Comparison of ENCODE assay signal across 8 cellular contexts in genomic region chr5:149345147-149345891, GRCh38. TPM values are rescaled to one million over a fixed set of nuclear protein-coding genes. Genes with fewer than 3 reads are reported as not detected.
DNase-seq lines count a peak whose midpoint lies in the region; ATAC-seq and TF ChIP-seq lines count a peak whose summit lies in the region.

Gene GRPEL2, plus strand, starts transcription at chr5:149345499. Its CDS starts 41 bp downstream, at chr5:149345540.

- H3K4me3 ChIP-seq in DND-41 (ENCODE audit: low read depth in 1 of 2, low read length in 2 of 2) (peak within 1 kb of the TSS; percentile 31 to 69; a peak in 3 of 4 replicates), Karpas-422 (ENCODE audit: low read length) (peak within 1 kb of the TSS; percentile 87), fibroblast of mammary gland (ENCODE audit: control insufficient read depth, low read depth, low read length) (peak within 1 kb of the TSS; percentile 88)

- no peaks in the 10 kb centered on the region for H3K9me3 ChIP-seq in DND-41 (ENCODE audit: insufficient read depth, low read length, severe bottlenecking)
- H3K9me3 ChIP-seq in Karpas-422 (ENCODE audit: low read length), result no peaks in the 10 kb centered on the region

- H3K27ac ChIP-seq in DND-41 (ENCODE audit: low read length), result peak within 1 kb of the TSS; percentile 50; the same call in 1 of the 2 replicates
- peak within 1 kb of the TSS; percentile 81 for H3K27ac ChIP-seq in Karpas-422 (ENCODE audit: low read length)

- H4K20me1 ChIP-seq in DND-41 (ENCODE audit: insufficient read depth, low read length) (no peaks in the 10 kb centered on the region), Karpas-422 (ENCODE audit: insufficient read depth, low read depth, low read length) (0 out of 2 replicates have a peak, but pooled peaks cover 7% of the 10 kb centered on the region)

- peak within 1 kb of the TSS; percentile 92 to 94 for H3K27ac Mint-ChIP-seq in natural killer cell

- H3K4me1 Mint-ChIP-seq in natural killer cell, result peaks cover 51 to 52% of the 10 kb centered on the region in 2 donors

- peak; percentile 84 for ATAC-seq in DND-41 (ENCODE audit: insufficient read depth, low read depth)
- peak; percentile 97 for ATAC-seq in GM21825 (IDR thresholded peaks at IDR 0.05; ENCODE audit: unreplicated experiment)
- ATAC-seq in natural killer cell, result peak; percentile 80 to 84 (median 83)

- H3K36me3 ChIP-seq in DND-41 (ENCODE audit: insufficient read depth, low read length) (peaks cover 3% of the 10 kb centered on the region; the same call in 1 of the 2 replicates), Karpas-422 (ENCODE audit: insufficient read depth, low read length) (peaks cover 31% of the 10 kb centered on the region)

- H3K4me1 ChIP-seq in DND-41 (ENCODE audit: insufficient read depth, low read length), result peaks cover 35% of the 10 kb centered on the region
- peaks cover 33% of the 10 kb centered on the region for H3K4me1 ChIP-seq in Karpas-422 (ENCODE audit: low read length)

- H3K9ac ChIP-seq in DND-41 (ENCODE audit: low read depth, low read length), result peak within 1 kb of the TSS; percentile 52
- H3K9ac ChIP-seq in Karpas-422 (ENCODE audit: low read length), result peak within 1 kb of the TSS; percentile 91

- H3K27me3 ChIP-seq in DND-41 (ENCODE audit: insufficient read depth, low read length, poor library complexity), result no peaks in the 10 kb centered on the region
- no peaks in the 10 kb centered on the region for H3K27me3 ChIP-seq in Karpas-422 (ENCODE audit: low read length)

- intact Hi-C loops in natural killer cell (cut with micrococcal nuclease), result loop anchor here (1.0 to 5.0 kb wide), 2 partner anchors 12 to 963 kb away; partner anchors contain the start of gene FBXO38

- H3K79me2 ChIP-seq in DND-41 (ENCODE audit: insufficient read depth, low read length) (no peaks in the 10 kb centered on the region), Karpas-422 (ENCODE audit: low read length) (peaks cover 41% of the 10 kb centered on the region)

- H3K4me3 Mint-ChIP-seq in natural killer cell, result peak within 1 kb of the TSS; percentile 97

- TF ChIP-seq CTCF in DND-41 (IDR thresholded peaks at IDR 0.05; ENCODE audit: borderline replicate concordance, extremely low read depth, low read length, poor library complexity, severe bottlenecking), result no peak
- TF ChIP-seq CTCF in fibroblast of mammary gland (conservative IDR thresholded peaks at IDR 0.05; ENCODE audit: control insufficient read depth, insufficient read depth, low read depth, low read length), result no peak
- no peak for TF ChIP-seq CTCF in natural killer cell (IDR thresholded peaks at IDR 0.05)

- H3K9me3 Mint-ChIP-seq in natural killer cell, result no peaks in the 10 kb centered on the region

- peaks cover 14% of the 10 kb centered on the region for H3K36me3 Mint-ChIP-seq in natural killer cell

- DNase-seq in DND-41 (peak; percentile 85), Karpas-422 (peak; percentile 99), RPMI8226 (peak; percentile 98), fibroblast of mammary gland (ENCODE audit: low read depth) (peak; percentile 96), natural killer cell (peak; percentile 65)
- DNase-seq in activated T-helper 1 cell treated with anti-CD3 and anti-CD28 coated beads, Interleukin-2, amount 50 U/mL, for 16 hours (ENCODE audit: low read depth in 1 of 2, low spot score in 1 of 2), result peak; percentile 77 to 85
- DNase-seq in stimulated activated naive CD4-positive, alpha-beta T cell treated with Interleukin-2 at 50 U/mL for 16 hours (lab: John Stamatoyannopoulos, UW), result peak; percentile 95

- no peaks in the 10 kb centered on the region for H3K9me2 ChIP-seq in Karpas-422 (replicated peaks; ENCODE audit: insufficient read depth, low read length)

- H3K4me2 ChIP-seq in DND-41 (ENCODE audit: insufficient read depth, low read length), result peak within 1 kb of the TSS; percentile 63
- peak within 1 kb of the TSS; percentile 97 for H3K4me2 ChIP-seq in Karpas-422 (ENCODE audit: low read depth, low read length, poor library complexity, severe bottlenecking)

- H3K27me3 Mint-ChIP-seq in natural killer cell (ENCODE audit: low read depth in 2 of 2), result no peaks in the 10 kb centered on the region

- H2AFZ ChIP-seq in DND-41 (ENCODE audit: low read depth, low read length), result peak within 1 kb of the TSS; percentile 59
- H2AFZ ChIP-seq in Karpas-422 (ENCODE audit: low read length), result peak within 1 kb of the TSS; percentile 62

RNA-seq across cellular contexts. Expression of gene GRPEL2, which starts in this region (rescaled TPM):
- total RNA-seq in Karpas-422 (2014; rRNA removed; shearing (Covaris generic); ENCODE audit: low replicate concordance), result 16.3 and 22.0 TPM in 2 replicates
- total RNA-seq in natural killer cell, result 10 to 100 TPM in 1 of 3 donors, 1 to 10 TPM in 2; 5.6 to 12.9 (median 6.8) TPM

Comparison
In these comparisons a context has a peak if more than half of its experiments do, and no peak if none do; other contexts are left out.
1. Peak in every context shown above with its lines: DNase-seq, ATAC-seq, H3K4me3 ChIP-seq and H3K27ac ChIP-seq.